In genomic region chr4:121143126-121143525, GRCh38 we compare ENCODE assay signal across 1 cellular context.
TF ChIP-seq lines count a peak whose summit lies in the region.

No MANE protein-coding gene starts in this region.

TF ChIP-seq in IMR-90, 13 proteins besides CTCF, POLR2A, EP300 and RAD21:
- TF ChIP-seq RFX5 (IDR thresholded peaks at IDR 0.05; ENCODE audit: low read depth, low read length) (no peak), MAZ (IDR thresholded peaks at IDR 0.05; ENCODE audit: borderline replicate concordance, low read depth, low read length) (no peak), BHLHE40 (IDR thresholded peaks at IDR 0.05; ENCODE audit: low read depth, low read length) (no peak), RCOR1 (IDR thresholded peaks at IDR 0.05; ENCODE audit: insufficient replicate concordance, low read length) (no peak), CEBPB (IDR thresholded peaks at IDR 0.05; ENCODE audit: low read depth, low read length) (no peak), USF2 (IDR thresholded peaks at IDR 0.05; ENCODE audit: low read depth, low read length) (no peak), SMC3 (IDR thresholded peaks at IDR 0.05; ENCODE audit: low read depth, low read length) (no peak), NFE2L2 (IDR thresholded peaks at IDR 0.05; ENCODE audit: low read depth, low read length) (no peak), MXI1 (IDR thresholded peaks at IDR 0.05; ENCODE audit: borderline replicate concordance, low read depth, low read length) (no peak), FOS (IDR thresholded peaks at IDR 0.05; ENCODE audit: low read depth, low read length) (no peak), CHD1 (IDR thresholded peaks at IDR 0.05; ENCODE audit: low read depth, low read length) (no peak), ELK1 (IDR thresholded peaks at IDR 0.05; ENCODE audit: borderline replicate concordance, low read depth, low read length) (no peak), MAFK (IDR thresholded peaks at IDR 0.05; ENCODE audit: low read depth, low read length) (no peak)
